ENCODE assay signal across 12 cellular contexts in genomic region chr9:136587944-136588662, GRCh38. TPM values are rescaled to one million over a fixed set of nuclear protein-coding genes. Genes with fewer than 3 reads are reported as not detected.
A peak's percentile ranks its signal among the peaks of the same experiment; 100 is the strongest.
DNase-seq lines count a peak whose midpoint lies in the region; ATAC-seq, FAIRE-seq and TF ChIP-seq lines count a peak whose summit lies in the region.
"Had no signal": no experiment of that assay in that cellular context is flagged by ENCODE, and none has a peak within 500 bp of the region (broad histone marks: within the 10 kb centered on the region; RNA-seq: fewer than 3 reads in every experiment).

No MANE protein-coding gene starts in this region.

- H3K27ac Mint-ChIP-seq in astrocyte (ENCODE audit: unreplicated experiment) (peak overlapping the region; percentile 87), HFFc6 (no peak overlapping the region)
- H3K27ac Mint-ChIP-seq: activated CD8-positive, alpha-beta memory T cell treated with anti-CD3 and anti-CD28 coated beads, Interleukin-2, amount 10 ng/mL, durations not matched to agents 7 days and 5 days had no signal

- H4K20me1 ChIP-seq in BLaER1 = no peaks in the 10 kb centered on the region
- no peaks in the 10 kb centered on the region for H4K20me1 ChIP-seq in astrocyte (ENCODE audit: insufficient read depth, low read length)

- H3K9ac ChIP-seq in BLaER1 (peak overlapping the region; percentile 74), HUES48 (ENCODE audit: low read depth, low read length) (0 out of 2 replicates have a peak overlapping the region, but pooled peaks have one; percentile 14), astrocyte (ENCODE audit: low read length) (no peak overlapping the region)

- DNase-seq in astrocyte (ENCODE audit: low read depth) = no peak
- DNase-seq in mucosa of descending colon = peak in 1 of 3 donors; percentile 52
- no peak for DNase-seq in germinal center (ENCODE audit: low spot score)
- DNase-seq in lower lobe of right lung = no peak
- DNase-seq in amniotic stem cell (lab: John Stamatoyannopoulos, UW) = no peak
- no peak for DNase-seq in HFFc6
- DNase-seq: activated CD8-positive, alpha-beta memory T cell treated with anti-CD3 and anti-CD28 coated beads, Interleukin-2, amount 10 ng/mL, durations not matched to agents 7 days and 5 days; DMS 273 treated with DMSO at 0.1 percent for 48 hours; effector memory CD4-positive, alpha-beta T cell; RPMI8226 had no signal

- H3K4me3 ChIP-seq in BLaER1 (peak overlapping the region; percentile 53), HUES48 (ENCODE audit: low read depth, low read length) (peak overlapping the region; percentile 43; the same call in 1 of the 2 replicates), astrocyte (ENCODE audit: insufficient read depth, low read depth, low read length) (no peak overlapping the region), mucosa of descending colon (no peak overlapping the region), lower lobe of right lung (no peak overlapping the region)

- ATAC-seq in mucosa of descending colon (peak; percentile 6), lower lobe of right lung (no peak)

- H3K36me3 ChIP-seq in BLaER1 (no peaks in the 10 kb centered on the region), HUES48 (ENCODE audit: control insufficient read depth, insufficient read depth, low read length) (no peaks in the 10 kb centered on the region), astrocyte (ENCODE audit: insufficient read depth, low read length) (no peaks in the 10 kb centered on the region), mucosa of descending colon (ENCODE audit: low read depth) (no peaks in the 10 kb centered on the region), lower lobe of right lung (no peaks in the 10 kb centered on the region)

- H3K27ac ChIP-seq in BLaER1 (peak overlapping the region; percentile 91), HUES48 (ENCODE audit: low read depth, low read length) (peak overlapping the region; percentile 99), astrocyte (ENCODE audit: low read depth, low read length) (no peak overlapping the region), lower lobe of right lung (no peak overlapping the region)

- no peaks in the 10 kb centered on the region for H3K79me2 ChIP-seq in astrocyte (ENCODE audit: insufficient read depth, low read length)

- H2AFZ ChIP-seq in astrocyte (ENCODE audit: low read depth, low read length) = peak overlapping the region; percentile 37

- peaks cover 7% of the 10 kb centered on the region; the same call in 1 of the 2 replicates for H3K9me3 ChIP-seq in BLaER1
- H3K9me3 ChIP-seq in HUES48 (ENCODE audit: control insufficient read depth, insufficient read depth, low read length) = no peaks in the 10 kb centered on the region
- H3K9me3 ChIP-seq in astrocyte (ENCODE audit: insufficient read depth, low read depth, low read length) = no peaks in the 10 kb centered on the region
- H3K9me3 ChIP-seq in mucosa of descending colon = no peaks in the 10 kb centered on the region
- H3K9me3 ChIP-seq in lower lobe of right lung = no peaks in the 10 kb centered on the region

- intact Hi-C loops in mucosa of descending colon (cut with DNase I, micrococcal nuclease) = no loop called here
- intact Hi-C loops in lower lobe of right lung (cut with DNase I) = no loop called here

- FAIRE-seq in astrocyte (lab: Jason Lieb, UNC) = no peak

- H3K9me3 Mint-ChIP-seq in astrocyte (ENCODE audit: unreplicated experiment) (peaks cover 6% of the 10 kb centered on the region), HFFc6 (no peaks in the 10 kb centered on the region)

- H3K36me3 Mint-ChIP-seq in astrocyte (ENCODE audit: low read depth, unreplicated experiment) (no peaks in the 10 kb centered on the region), HFFc6 (ENCODE audit: low read depth) (no peaks in the 10 kb centered on the region)
- H3K36me3 Mint-ChIP-seq: activated CD8-positive, alpha-beta memory T cell treated with anti-CD3 and anti-CD28 coated beads, Interleukin-2, amount 10 ng/mL, durations not matched to agents 7 days and 5 days had no signal

- peak overlapping the region; percentile 27 for H3K4me3 Mint-ChIP-seq in astrocyte (ENCODE audit: unreplicated experiment)
- H3K4me3 Mint-ChIP-seq in HFFc6 = no peak overlapping the region
- H3K4me3 Mint-ChIP-seq: activated CD8-positive, alpha-beta memory T cell treated with anti-CD3 and anti-CD28 coated beads, Interleukin-2, amount 10 ng/mL, durations not matched to agents 7 days and 5 days had no signal

- H3K4me1 ChIP-seq in BLaER1 (peaks cover 99% of the 10 kb centered on the region), HUES48 (ENCODE audit: control insufficient read depth, insufficient read depth, low read length) (peaks cover 35% of the 10 kb centered on the region), astrocyte (ENCODE audit: insufficient read depth, low read length) (peaks cover 17% of the 10 kb centered on the region), mucosa of descending colon (ENCODE audit: low read depth) (peaks cover 20% of the 10 kb centered on the region), lower lobe of right lung (peaks cover 57% of the 10 kb centered on the region)

- H3K27me3 Mint-ChIP-seq in astrocyte (ENCODE audit: low read depth, unreplicated experiment) (peaks cover 10% of the 10 kb centered on the region), HFFc6 (ENCODE audit: insufficient read depth) (peaks cover 21% of the 10 kb centered on the region)
- H3K27me3 Mint-ChIP-seq: activated CD8-positive, alpha-beta memory T cell treated with anti-CD3 and anti-CD28 coated beads, Interleukin-2, amount 10 ng/mL, durations not matched to agents 7 days and 5 days had no signal

- H3K27me3 ChIP-seq in BLaER1 (no peaks in the 10 kb centered on the region), HUES48 (ENCODE audit: control insufficient read depth, insufficient read depth, low read length) (no peaks in the 10 kb centered on the region), astrocyte (ENCODE audit: insufficient read depth, low read length) (no peaks in the 10 kb centered on the region), lower lobe of right lung (ENCODE audit: low read depth) (no peaks in the 10 kb centered on the region)

- H3K4me1 Mint-ChIP-seq in astrocyte (ENCODE audit: low read depth, unreplicated experiment) (peaks cover 15% of the 10 kb centered on the region), HFFc6 (ENCODE audit: low read depth) (no peaks in the 10 kb centered on the region; the same call in 1 of the 2 replicates)

- H3K4me2 ChIP-seq in BLaER1 = peak overlapping the region; percentile 98
- peak overlapping the region; percentile 52 for H3K4me2 ChIP-seq in astrocyte (ENCODE audit: low read length)

- TF ChIP-seq CTCF in astrocyte (IDR thresholded peaks at IDR 0.05; ENCODE audit: insufficient read depth, low read depth, low read length) (no peak), mucosa of descending colon (IDR thresholded peaks at IDR 0.05) (no peak), lower lobe of right lung (IDR thresholded peaks at IDR 0.05) (no peak), HFFc6 (IDR thresholded peaks at IDR 0.05) (no peak)

RNA-seq across cellular contexts. Expression of gene NOTCH1, which starts 42.3 kb away (rescaled TPM):
- total RNA-seq in astrocyte (34.1 and 35.5 TPM in 2 replicates), mucosa of descending colon (100 to 1,000 TPM in 1 of 3 donors, 10 to 100 TPM in 2; 59.0 to 101 (median 72.6) TPM), lower lobe of right lung (91.4 TPM)
- total RNA-seq in HFFc6 (2021; fragmentation: NEBNext Ultra II Directional; extraction: Animal tissue kit (Norgen Biotek cat#: 25700)) = 10 to 100 TPM; 12.1 to 17.1 (median 14.7) TPM

Comparison
In these comparisons a context has a peak if more than half of its experiments do, and no peak if none do; other contexts are left out.
1. H3K27ac ChIP-seq: peak in BLaER1 (single experiment) and HUES48 (single experiment); none in astrocyte (single experiment) and lower lobe of right lung (single experiment).
2. H3K4me3 ChIP-seq: peak in BLaER1 (single experiment) and HUES48 (single experiment); none in astrocyte (single experiment), mucosa of descending colon (single experiment) and lower lobe of right lung (single experiment).